ENCODE assay signal across 8 cellular contexts in the genomic region with DNA sequence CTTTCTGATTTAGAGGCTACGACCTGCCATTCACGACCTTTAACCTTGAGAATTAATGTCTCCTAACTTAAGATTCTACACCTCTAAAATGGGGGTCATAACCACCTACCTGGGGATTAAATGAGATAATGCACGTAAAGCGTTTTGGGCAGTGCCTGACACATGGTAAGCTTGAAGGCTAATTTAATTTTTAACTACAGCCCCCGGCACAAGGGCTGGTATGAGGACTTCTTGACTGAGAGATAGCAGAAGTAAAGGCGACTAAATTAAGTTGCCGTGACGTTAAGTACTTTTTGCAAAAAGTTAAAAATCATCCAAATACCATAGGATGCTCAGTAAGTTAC. TPM values are rescaled to one million over a fixed set of nuclear protein-coding genes. Genes with fewer than 3 reads are reported as not detected.
DNase-seq lines count a peak whose midpoint lies in the region; ATAC-seq, FAIRE-seq and TF ChIP-seq lines count a peak whose summit lies in the region.

No MANE protein-coding gene starts in this region.

- H3K27me3 Mint-ChIP-seq in T-helper 2 cell treated with Interferon-gamma antibody and Interleukin-4, amounts not matched to agents 5 μg/mL and 100 μg/mL, for 36 hours (ENCODE audit: low read depth) = no peaks in the 10 kb centered on the region
- H3K27me3 Mint-ChIP-seq in activated naive CD8-positive, alpha-beta T cell treated with anti-CD3 and anti-CD28 coated beads for 36 hours = no peaks in the 10 kb centered on the region

- no peaks in the 10 kb centered on the region for H3K9me3 ChIP-seq in kidney (ENCODE audit: control insufficient read depth in 1 of 2, low read length in 2 of 2)

- peak overlapping the region; percentile 80 to 95 for H3K9ac ChIP-seq in kidney (ENCODE audit: low read length in 2 of 2)

- ATAC-seq in HG03571 (IDR thresholded peaks at IDR 0.05; ENCODE audit: unreplicated experiment) = no peak
- no peak for ATAC-seq in GM21576 (IDR thresholded peaks at IDR 0.05; ENCODE audit: unreplicated experiment)

- H3K27ac Mint-ChIP-seq in T-helper 2 cell treated with Interferon-gamma antibody and Interleukin-4, amounts not matched to agents 5 μg/mL and 100 μg/mL, for 36 hours = peak overlapping the region; percentile 97
- H3K27ac Mint-ChIP-seq in activated naive CD8-positive, alpha-beta T cell treated with anti-CD3 and anti-CD28 coated beads for 36 hours = peak overlapping the region; percentile 94

- peak overlapping the region; percentile 97 for H3K4me3 Mint-ChIP-seq in T-helper 2 cell treated with Interferon-gamma antibody and Interleukin-4, amounts not matched to agents 5 μg/mL and 100 μg/mL, for 36 hours
- H3K4me3 Mint-ChIP-seq in activated naive CD8-positive, alpha-beta T cell treated with anti-CD3 and anti-CD28 coated beads for 36 hours = peak overlapping the region; percentile 97

- TF ChIP-seq CTCF in kidney (IDR thresholded peaks at IDR 0.05; ENCODE audit: borderline replicate concordance, extremely low read depth, insufficient read depth) = no peak

- H3K4me3 ChIP-seq in kidney (ENCODE audit: low read length in 2 of 2) = peak overlapping the region; percentile 93 to 100

- peaks cover 0 to 3% of the 10 kb centered on the region in 2 donors for H3K4me1 ChIP-seq in kidney (ENCODE audit: control insufficient read depth in 1 of 2, insufficient read depth in 1 of 2, low read depth in 1 of 2, low read length in 2 of 2)

- intact Hi-C loops in kidney (cut with DNase I) = no loop called here

- no peak for FAIRE-seq in kidney (lab: Jason Lieb, UNC)

- H3K36me3 ChIP-seq in kidney (ENCODE audit: control insufficient read depth in 1 of 2, insufficient read depth in 2 of 2, low read length in 2 of 2) = no peaks in the 10 kb centered on the region

- peaks cover 9% of the 10 kb centered on the region for H3K36me3 Mint-ChIP-seq in T-helper 2 cell treated with Interferon-gamma antibody and Interleukin-4, amounts not matched to agents 5 μg/mL and 100 μg/mL, for 36 hours (ENCODE audit: low read depth)
- H3K36me3 Mint-ChIP-seq in activated naive CD8-positive, alpha-beta T cell treated with anti-CD3 and anti-CD28 coated beads for 36 hours = peaks cover 15% of the 10 kb centered on the region

- H3K4me1 Mint-ChIP-seq in T-helper 2 cell treated with Interferon-gamma antibody and Interleukin-4, amounts not matched to agents 5 μg/mL and 100 μg/mL, for 36 hours (ENCODE audit: low read depth) = peaks cover 30% of the 10 kb centered on the region
- peaks cover 42% of the 10 kb centered on the region for H3K4me1 Mint-ChIP-seq in activated naive CD8-positive, alpha-beta T cell treated with anti-CD3 and anti-CD28 coated beads for 36 hours

- DNase-seq in T-helper 2 cell treated with Interferon-gamma antibody and Interleukin-4, amounts not matched to agents 5 μg/mL and 100 μg/mL, for 36 hours (ENCODE audit: low spot score) = no peak
- no peak for DNase-seq in T-helper 2 cell
- no peak for DNase-seq in activated naive CD8-positive, alpha-beta T cell treated with anti-CD3 and anti-CD28 coated beads for 36 hours
- DNase-seq in kidney = no peak
- DNase-seq in substantia nigra (lab: John Stamatoyannopoulos, UW) = no peak
- no peak for DNase-seq in EL

- H3K27ac ChIP-seq in kidney (ENCODE audit: low read depth in 2 of 2, low read length in 2 of 2) (peak overlapping the region; percentile 58 to 81), substantia nigra (ENCODE audit: low read depth, low read length, poor library complexity, severe bottlenecking) (peak overlapping the region; percentile 77)

- no peaks in the 10 kb centered on the region for H3K9me3 Mint-ChIP-seq in T-helper 2 cell treated with Interferon-gamma antibody and Interleukin-4, amounts not matched to agents 5 μg/mL and 100 μg/mL, for 36 hours
- no peaks in the 10 kb centered on the region for H3K9me3 Mint-ChIP-seq in activated naive CD8-positive, alpha-beta T cell treated with anti-CD3 and anti-CD28 coated beads for 36 hours

RNA-seq across cellular contexts. Expression of a gene that starts 0.5 kb away (rescaled TPM):
- total RNA-seq in activated naive CD8-positive, alpha-beta T cell treated with anti-CD3 and anti-CD28 coated beads for 36 hours = 100 to 1,000 TPM in 1 of 2 experiments, 10 to 100 TPM in 1; 93.9 to 105 TPM
- total RNA-seq in kidney = 35.0 TPM
- 93.1 TPM for polyA plus RNA-seq in kidney (ENCODE audit: insufficient read depth, low read depth, low replicate concordance)

RNA-seq across cellular contexts. Expression of a gene that starts 4.5 kb away (rescaled TPM):
- 100 to 1,000 TPM; 154 to 163 TPM for total RNA-seq in activated naive CD8-positive, alpha-beta T cell treated with anti-CD3 and anti-CD28 coated beads for 36 hours
- total RNA-seq in kidney = 74.0 TPM
- polyA plus RNA-seq in kidney (ENCODE audit: insufficient read depth, low read depth, low replicate concordance) = 113 TPM
